In genomic region chr16:89484088-89484501, GRCh38 we compare ENCODE assay signal across 12 cellular contexts. TPM values are rescaled to one million over a fixed set of nuclear protein-coding genes. Genes with fewer than 3 reads are reported as not detected.
A peak's percentile ranks its signal among the peaks of the same experiment; 100 is the strongest.
DNase-seq lines count a peak whose midpoint lies in the region; ATAC-seq and TF ChIP-seq lines count a peak whose summit lies in the region.
"Had no signal": no experiment of that assay in that cellular context is flagged by ENCODE, and none has a peak within 500 bp of the region (broad histone marks: within the 10 kb centered on the region; RNA-seq: fewer than 3 reads in every experiment).

No MANE protein-coding gene starts in this region.

- POLR2A ChIA-PET in activated CD8-positive, alpha-beta T cell treated with anti-CD3 and anti-CD28 coated beads, Interleukin-2, amount 10 ng/mL, durations not matched to agents 7 days and 5 days (lab: Charles Lee), result interaction anchor here (0.7 to 4.6 kb wide), 8 partner anchors 12 to 202 kb away, joined by 3 to 16 read pairs (median 4); partner anchors contain the start of genes CDK10 and SPG7

- no peak for TF ChIP-seq CTCF in HFFc6 (IDR thresholded peaks at IDR 0.05)
- TF ChIP-seq CTCF in GM13977 (IDR thresholded peaks at IDR 0.05; ENCODE audit: extremely low read depth, insufficient read depth, missing control alignments), result no peak
- TF ChIP-seq CTCF in foreskin fibroblast (IDR thresholded peaks at IDR 0.05; ENCODE audit: low read depth, low read length), result no peak

- H3K9me3 ChIP-seq in BLaER1 (no peaks in the 10 kb centered on the region), muscle layer of colon (ENCODE audit: low read length) (no peaks in the 10 kb centered on the region), MG63 (no peaks in the 10 kb centered on the region)

- H4K20me1 ChIP-seq in BLaER1, result peaks cover 100% of the 10 kb centered on the region

- peak overlapping the region; percentile 36 for H3K27ac Mint-ChIP-seq in HFFc6
- H3K27ac Mint-ChIP-seq in activated CD8-positive, alpha-beta T cell treated with anti-CD3 and anti-CD28 coated beads, Interleukin-2, amount 10 ng/mL, durations not matched to agents 7 days and 5 days, result peak overlapping the region; percentile 80

- CTCF ChIA-PET in activated CD8-positive, alpha-beta T cell treated with anti-CD3 and anti-CD28 coated beads, Interleukin-2, amount 10 ng/mL, durations not matched to agents 7 days and 5 days (lab: Charles Lee), result interaction anchor here (0.7 to 3.1 kb wide), 9 partner anchors 12 to 126 kb away, joined by 3 to 13 read pairs (median 4); partner anchors contain the start of gene SPG7

- peaks cover 10% of the 10 kb centered on the region for H3K36me3 Mint-ChIP-seq in HFFc6 (ENCODE audit: low read depth)
- peaks cover 60% of the 10 kb centered on the region for H3K36me3 Mint-ChIP-seq in activated CD8-positive, alpha-beta T cell treated with anti-CD3 and anti-CD28 coated beads, Interleukin-2, amount 10 ng/mL, durations not matched to agents 7 days and 5 days (ENCODE audit: low read depth)

- H3K9me3 Mint-ChIP-seq in HFFc6, result no peaks in the 10 kb centered on the region
- H3K9me3 Mint-ChIP-seq in activated CD8-positive, alpha-beta T cell treated with anti-CD3 and anti-CD28 coated beads, Interleukin-2, amount 10 ng/mL, durations not matched to agents 7 days and 5 days (ENCODE audit: insufficient read depth), result no peaks in the 10 kb centered on the region

- H3K27me3 Mint-ChIP-seq in HFFc6 (ENCODE audit: insufficient read depth), result peaks cover 12% of the 10 kb centered on the region
- no peaks in the 10 kb centered on the region for H3K27me3 Mint-ChIP-seq in activated CD8-positive, alpha-beta T cell treated with anti-CD3 and anti-CD28 coated beads, Interleukin-2, amount 10 ng/mL, durations not matched to agents 7 days and 5 days (ENCODE audit: low read depth)

- H3K4me3 ChIP-seq in BLaER1 (no peak overlapping the region), muscle layer of colon (ENCODE audit: low read depth in 1 of 2, low read length in 2 of 2) (no peak overlapping the region), MG63 (no peak overlapping the region), foreskin fibroblast (ENCODE audit: low read depth in 1 of 2, low read length in 2 of 2) (no peak overlapping the region)
- H3K4me3 ChIP-seq: skin epidermis had no signal

- peaks cover 87% of the 10 kb centered on the region for H3K4me1 Mint-ChIP-seq in HFFc6 (ENCODE audit: low read depth)
- peaks cover 86% of the 10 kb centered on the region for H3K4me1 Mint-ChIP-seq in activated CD8-positive, alpha-beta T cell treated with anti-CD3 and anti-CD28 coated beads, Interleukin-2, amount 10 ng/mL, durations not matched to agents 7 days and 5 days (ENCODE audit: low read depth)

- H3K4me1 ChIP-seq in BLaER1, result peaks cover 97% of the 10 kb centered on the region
- H3K4me1 ChIP-seq in muscle layer of colon (ENCODE audit: insufficient read depth, low read length), result peaks cover 45% of the 10 kb centered on the region

- H3K27ac ChIP-seq in BLaER1 (no peak overlapping the region; the same call in 1 of the 2 replicates), muscle layer of colon (ENCODE audit: low read depth, low read length) (peak overlapping the region; percentile 22)

- H3K4me2 ChIP-seq in BLaER1, result peak overlapping the region; percentile 93

- H3K36me3 ChIP-seq in BLaER1 (peaks cover 42% of the 10 kb centered on the region), muscle layer of colon (ENCODE audit: insufficient read depth, low read length) (no peaks in the 10 kb centered on the region), MG63 (0 out of 2 replicates have a peak, but pooled peaks cover 4% of the 10 kb centered on the region)

- H3K4me3 Mint-ChIP-seq in HFFc6, result no peak overlapping the region
- peak overlapping the region; percentile 66 for H3K4me3 Mint-ChIP-seq in activated CD8-positive, alpha-beta T cell treated with anti-CD3 and anti-CD28 coated beads, Interleukin-2, amount 10 ng/mL, durations not matched to agents 7 days and 5 days

- DNase-seq in HFFc6, result no peak
- no peak for DNase-seq in activated CD8-positive, alpha-beta T cell treated with anti-CD3 and anti-CD28 coated beads, Interleukin-2, amount 10 ng/mL, durations not matched to agents 7 days and 5 days
- DNase-seq in GM13977 (ENCODE audit: low spot score), result no peak
- no peak for DNase-seq in MG63
- DNase-seq in foreskin fibroblast, result no peak
- DNase-seq in NCI-H446 (lab: John Stamatoyannopoulos, UW), result no peak
- DNase-seq: mesendoderm, NCI-H1105, T1000 had no signal

- H3K9ac ChIP-seq in BLaER1 (peak overlapping the region; percentile 18; the same call in 1 of the 2 replicates), muscle layer of colon (ENCODE audit: low read length) (no peak overlapping the region)

- no peaks in the 10 kb centered on the region for H3K27me3 ChIP-seq in BLaER1
- H3K27me3 ChIP-seq in muscle layer of colon (ENCODE audit: control insufficient read depth in 1 of 2, insufficient read depth in 2 of 2, low read length in 2 of 2), result no peaks in the 10 kb centered on the region
- H3K27me3 ChIP-seq in MG63, result no peaks in the 10 kb centered on the region

- ATAC-seq in activated CD8-positive, alpha-beta T cell treated with anti-CD3 and anti-CD28 coated beads, Interleukin-2, amount 10 ng/mL, durations not matched to agents 7 days and 5 days, result peak; percentile 53

- in situ Hi-C loops in GM13977 (cut with MboI; ENCODE audit: low pct_unique_long_range_greater_than_20kb, low sequenced_read_pairs, unreplicated experiment), result no loop called here

RNA-seq across cellular contexts. Expression of gene ANKRD11, which starts 6.3 kb away (rescaled TPM):
- total RNA-seq in HFFc6 (2021; fragmentation: NEBNext Ultra II Directional; extraction: Animal tissue kit (Norgen Biotek cat#: 25700)), result 100 to 1,000 TPM; 110 to 120 (median 116) TPM
- total RNA-seq in activated CD8-positive, alpha-beta T cell treated with anti-CD3 and anti-CD28 coated beads, Interleukin-2, amount 10 ng/mL, durations not matched to agents 7 days and 5 days, result 100 to 1,000 TPM; 157 to 175 TPM
- 54.3 and 98.9 TPM in 2 replicates for total RNA-seq in MG63 (2014; rRNA removed; shearing (Covaris generic); ENCODE audit: low replicate concordance)

RNA-seq across cellular contexts. Expression of gene SPG7, which starts 24.1 kb away (rescaled TPM):
- total RNA-seq in HFFc6 (2021; fragmentation: NEBNext Ultra II Directional; extraction: Animal tissue kit (Norgen Biotek cat#: 25700)), result 10 to 100 TPM; 81.5 to 97.0 (median 89.6) TPM
- 10 to 100 TPM; 94.7 to 98.4 TPM for total RNA-seq in activated CD8-positive, alpha-beta T cell treated with anti-CD3 and anti-CD28 coated beads, Interleukin-2, amount 10 ng/mL, durations not matched to agents 7 days and 5 days
- total RNA-seq in MG63 (2014; rRNA removed; shearing (Covaris generic); ENCODE audit: low replicate concordance), result 52.8 and 71.9 TPM in 2 replicates
